In genomic region chr15:82809308-82810060, GRCh38 we compare ENCODE assay signal across 1 cellular context.
TF ChIP-seq lines count a peak whose summit lies in the region.

Gene WHAMM (plus strand): TSS chr15:82809628. CDS start chr15:82809727, 99 bp downstream.

TF ChIP-seq in HepG2, 621 proteins besides CTCF, POLR2A, EP300 and RAD21 (continued from another document and continues in another):
- TF ChIP-seq DZIP1 (CRISPR knock-in tag; IDR thresholded peaks at IDR 0.05) (peak; percentile 39; the same call in 1 of the 2 replicates), SP2 (CRISPR knock-in tag; IDR thresholded peaks at IDR 0.05) (peak; percentile 87), DMAP1 (CRISPR knock-in tag; IDR thresholded peaks at IDR 0.05) (peak; percentile 58), ARNTL (CRISPR knock-in tag; IDR thresholded peaks at IDR 0.05) (0 out of 2 replicates have a peak, but pooled peaks have one; percentile 19), ZNF256 (CRISPR knock-in tag; conservative IDR thresholded peaks at IDR 0.05) (no peak), MXI1 (IDR thresholded peaks at IDR 0.05; ENCODE audit: borderline replicate concordance, low read depth, low read length) (peak; percentile 24; the same call in 1 of the 3 replicates), ZNF510 (CRISPR knock-in tag; IDR thresholded peaks at IDR 0.05; ENCODE audit: low read depth) (0 out of 2 replicates have a peak, but pooled peaks have one; percentile 39), ZNF513 (CRISPR knock-in tag; conservative IDR thresholded peaks at IDR 0.05) (no peak), SIN3A (IDR thresholded peaks at IDR 0.05; ENCODE audit: borderline replicate concordance, low read depth, low read length) (peak; percentile 92; the same call in 1 of the 2 replicates), TCF7 (IDR thresholded peaks at IDR 0.05; ENCODE audit: low read depth) (no peak), ZNF30 (CRISPR knock-in tag; IDR thresholded peaks at IDR 0.05) (no peak), ZNF160 (CRISPR knock-in tag; IDR thresholded peaks at IDR 0.05) (no peak), PITX1 (CRISPR knock-in tag; IDR thresholded peaks at IDR 0.05) (peak; percentile 60; the same call in 1 of the 2 replicates), ZKSCAN8 (CRISPR knock-in tag; IDR thresholded peaks at IDR 0.05; ENCODE audit: borderline replicate concordance) (no peak), MAZ (IDR thresholded peaks at IDR 0.05; ENCODE audit: borderline replicate concordance, low read depth, low read length) (peak; percentile 11; the same call in 1 of the 2 replicates), MAZ (CRISPR knock-in tag; IDR thresholded peaks at IDR 0.05; ENCODE audit: low read depth) (peak; percentile 59; the same call in 1 of the 2 replicates), ATF7 (IDR thresholded peaks at IDR 0.05) (no peak), ATF7 (CRISPR knock-in tag; IDR thresholded peaks at IDR 0.05) (no peak; the same call in 1 of the 2 replicates), ZNF318 (CRISPR knock-in tag; IDR thresholded peaks at IDR 0.05) (no peak), KLF15 (CRISPR knock-in tag; IDR thresholded peaks at IDR 0.05; ENCODE audit: borderline replicate concordance) (no peak), FOXJ3 (CRISPR knock-in tag; IDR thresholded peaks at IDR 0.05; ENCODE audit: borderline replicate concordance) (no peak), ZNF781 (CRISPR knock-in tag; IDR thresholded peaks at IDR 0.05; ENCODE audit: borderline replicate concordance, not compliant biosample characterization) (peak; percentile 23), PHF21A (CRISPR knock-in tag; IDR thresholded peaks at IDR 0.05) (peak; percentile 97), ZNF761 (CRISPR knock-in tag; conservative IDR thresholded peaks at IDR 0.05) (peak; percentile 85), NFYC (CRISPR knock-in tag; IDR thresholded peaks at IDR 0.05) (peak; percentile 97), CEBPB (IDR thresholded peaks at IDR 0.05; ENCODE audit: borderline replicate concordance, low read depth, low read length) (peak; percentile 87), CHD2 (IDR thresholded peaks at IDR 0.05; ENCODE audit: low read depth, low read length) (no peak), ZNF501 (CRISPR knock-in tag; IDR thresholded peaks at IDR 0.05) (peak; percentile 21; the same call in 1 of the 2 replicates), SNAPC4 (CRISPR knock-in tag; IDR thresholded peaks at IDR 0.05) (0 out of 2 replicates have a peak, but pooled peaks have one; percentile 50)
- TF ChIP-seq, protein P1, sequence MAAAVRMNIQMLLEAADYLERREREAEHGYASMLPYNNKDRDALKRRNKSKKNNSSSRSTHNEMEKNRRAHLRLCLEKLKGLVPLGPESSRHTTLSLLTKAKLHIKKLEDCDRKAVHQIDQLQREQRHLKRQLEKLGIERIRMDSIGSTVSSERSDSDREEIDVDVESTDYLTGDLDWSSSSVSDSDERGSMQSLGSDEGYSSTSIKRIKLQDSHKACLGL (CRISPR knock-in tag; IDR thresholded peaks at IDR 0.05): peak; percentile 84
- TF ChIP-seq, protein P2, sequence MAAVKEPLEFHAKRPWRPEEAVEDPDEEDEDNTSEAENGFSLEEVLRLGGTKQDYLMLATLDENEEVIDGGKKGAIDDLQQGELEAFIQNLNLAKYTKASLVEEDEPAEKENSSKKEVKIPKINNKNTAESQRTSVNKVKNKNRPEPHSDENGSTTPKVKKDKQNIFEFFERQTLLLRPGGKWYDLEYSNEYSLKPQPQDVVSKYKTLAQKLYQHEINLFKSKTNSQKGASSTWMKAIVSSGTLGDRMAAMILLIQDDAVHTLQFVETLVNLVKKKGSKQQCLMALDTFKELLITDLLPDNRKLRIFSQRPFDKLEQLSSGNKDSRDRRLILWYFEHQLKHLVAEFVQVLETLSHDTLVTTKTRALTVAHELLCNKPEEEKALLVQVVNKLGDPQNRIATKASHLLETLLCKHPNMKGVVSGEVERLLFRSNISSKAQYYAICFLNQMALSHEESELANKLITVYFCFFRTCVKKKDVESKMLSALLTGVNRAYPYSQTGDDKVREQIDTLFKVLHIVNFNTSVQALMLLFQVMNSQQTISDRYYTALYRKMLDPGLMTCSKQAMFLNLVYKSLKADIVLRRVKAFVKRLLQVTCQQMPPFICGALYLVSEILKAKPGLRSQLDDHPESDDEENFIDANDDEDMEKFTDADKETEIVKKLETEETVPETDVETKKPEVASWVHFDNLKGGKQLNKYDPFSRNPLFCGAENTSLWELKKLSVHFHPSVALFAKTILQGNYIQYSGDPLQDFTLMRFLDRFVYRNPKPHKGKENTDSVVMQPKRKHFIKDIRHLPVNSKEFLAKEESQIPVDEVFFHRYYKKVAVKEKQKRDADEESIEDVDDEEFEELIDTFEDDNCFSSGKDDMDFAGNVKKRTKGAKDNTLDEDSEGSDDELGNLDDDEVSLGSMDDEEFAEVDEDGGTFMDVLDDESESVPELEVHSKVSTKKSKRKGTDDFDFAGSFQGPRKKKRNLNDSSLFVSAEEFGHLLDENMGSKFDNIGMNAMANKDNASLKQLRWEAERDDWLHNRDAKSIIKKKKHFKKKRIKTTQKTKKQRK (IDR thresholded peaks at IDR 0.05; ENCODE audit: low read length): no peak
- TF ChIP-seq, protein P3, sequence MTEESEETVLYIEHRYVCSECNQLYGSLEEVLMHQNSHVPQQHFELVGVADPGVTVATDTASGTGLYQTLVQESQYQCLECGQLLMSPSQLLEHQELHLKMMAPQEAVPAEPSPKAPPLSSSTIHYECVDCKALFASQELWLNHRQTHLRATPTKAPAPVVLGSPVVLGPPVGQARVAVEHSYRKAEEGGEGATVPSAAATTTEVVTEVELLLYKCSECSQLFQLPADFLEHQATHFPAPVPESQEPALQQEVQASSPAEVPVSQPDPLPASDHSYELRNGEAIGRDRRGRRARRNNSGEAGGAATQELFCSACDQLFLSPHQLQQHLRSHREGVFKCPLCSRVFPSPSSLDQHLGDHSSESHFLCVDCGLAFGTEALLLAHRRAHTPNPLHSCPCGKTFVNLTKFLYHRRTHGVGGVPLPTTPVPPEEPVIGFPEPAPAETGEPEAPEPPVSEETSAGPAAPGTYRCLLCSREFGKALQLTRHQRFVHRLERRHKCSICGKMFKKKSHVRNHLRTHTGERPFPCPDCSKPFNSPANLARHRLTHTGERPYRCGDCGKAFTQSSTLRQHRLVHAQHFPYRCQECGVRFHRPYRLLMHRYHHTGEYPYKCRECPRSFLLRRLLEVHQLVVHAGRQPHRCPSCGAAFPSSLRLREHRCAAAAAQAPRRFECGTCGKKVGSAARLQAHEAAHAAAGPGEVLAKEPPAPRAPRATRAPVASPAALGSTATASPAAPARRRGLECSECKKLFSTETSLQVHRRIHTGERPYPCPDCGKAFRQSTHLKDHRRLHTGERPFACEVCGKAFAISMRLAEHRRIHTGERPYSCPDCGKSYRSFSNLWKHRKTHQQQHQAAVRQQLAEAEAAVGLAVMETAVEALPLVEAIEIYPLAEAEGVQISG (CRISPR knock-in tag; IDR thresholded peaks at IDR 0.05): peak; percentile 59
